In genomic region chr7:138449580-138449979, GRCh38 we compare ENCODE assay signal across 9 cellular contexts. TPM values are rescaled to one million over a fixed set of nuclear protein-coding genes. Genes with fewer than 3 reads are reported as not detected.
DNase-seq lines count a peak whose midpoint lies in the region; ATAC-seq and TF ChIP-seq lines count a peak whose summit lies in the region.
"Had no signal": no experiment of that assay in that cellular context is flagged by ENCODE, and none has a peak within 500 bp of the region (broad histone marks: within the 10 kb centered on the region; RNA-seq: fewer than 3 reads in every experiment).

No MANE protein-coding gene starts in this region.

- no peak for ATAC-seq in naive thymus-derived CD4-positive, alpha-beta T cell
- ATAC-seq in left ventricle myocardium superior: no peak
- no peak for ATAC-seq in GM18517 (IDR thresholded peaks at IDR 0.05; ENCODE audit: unreplicated experiment)

- no peak for TF ChIP-seq POLR2A in tibial nerve (IDR thresholded peaks at IDR 0.05)

- no peak overlapping the region for H2AK5ac ChIP-seq in mesenchymal stem cell (ENCODE audit: low read length, severe bottlenecking)

- no peak overlapping the region for H4K8ac ChIP-seq in mesenchymal stem cell (ENCODE audit: low read length)

- H2AFZ ChIP-seq in mesenchymal stem cell (ENCODE audit: low read depth, low read length): no peak overlapping the region

- H3K4ac ChIP-seq in mesenchymal stem cell (ENCODE audit: low read depth in 1 of 2, low read length in 2 of 2): no peak overlapping the region

- no peaks in the 10 kb centered on the region for H3K27me3 ChIP-seq in naive thymus-derived CD4-positive, alpha-beta T cell (ENCODE audit: control insufficient read depth in 2 of 2, insufficient read depth in 2 of 2, low read length in 2 of 2)
- H3K27me3 ChIP-seq in tibial nerve (no peaks in the 10 kb centered on the region), mesenchymal stem cell (ENCODE audit: control insufficient read depth in 1 of 2, insufficient read depth in 1 of 2, low read length in 2 of 2) (no peaks in the 10 kb centered on the region)

- H3K9me3 Mint-ChIP-seq in CD14-positive monocyte: peaks cover 0 to 16% (median 9%) of the 10 kb centered on the region in 7 donors
- H3K9me3 Mint-ChIP-seq in naive thymus-derived CD4-positive, alpha-beta T cell: no peaks in the 10 kb centered on the region
- H3K9me3 Mint-ChIP-seq: stimulated activated naive CD8-positive, alpha-beta T cell treated with anti-CD3 and anti-CD28 coated beads, Interleukin-15, Interleukin-2, amounts not matched to agents 100 ng/mL and 50 ng/mL, for 24 hours had no signal

- H3K27me3 Mint-ChIP-seq in CD14-positive monocyte (ENCODE audit: low read depth in 3 of 3): peaks cover 0 to 2% (median 0%) of the 10 kb centered on the region in 3 donors
- peaks cover 0 to 3% (median 0%) of the 10 kb centered on the region in 5 donors for H3K27me3 Mint-ChIP-seq in naive thymus-derived CD4-positive, alpha-beta T cell

- POLR2A ChIA-PET in naive thymus-derived CD4-positive, alpha-beta T cell (lab: Charles Lee): no interaction called here

- H3K18ac ChIP-seq in mesenchymal stem cell (ENCODE audit: low read depth in 1 of 2, low read length in 2 of 2): no peak overlapping the region

- intact Hi-C loops in CD14-positive monocyte (cut with micrococcal nuclease): no loop called here
- intact Hi-C loops in naive thymus-derived CD4-positive, alpha-beta T cell (cut with micrococcal nuclease): loop anchor here (1.0 kb wide), 2 partner anchors 289 to 417 kb away; no protein-coding TSS in a partner anchor
- intact Hi-C loops in left ventricle myocardium superior (cut with micrococcal nuclease): no loop called here

- H3K23ac ChIP-seq in mesenchymal stem cell (ENCODE audit: low read length in 2 of 2): no peak overlapping the region

- peak overlapping the region in 1 of 7 donors; percentile 9 for H3K27ac Mint-ChIP-seq in CD14-positive monocyte
- H3K27ac Mint-ChIP-seq in naive thymus-derived CD4-positive, alpha-beta T cell: no peak overlapping the region
- H3K27ac Mint-ChIP-seq: stimulated activated naive CD8-positive, alpha-beta T cell treated with anti-CD3 and anti-CD28 coated beads, Interleukin-15, Interleukin-2, amounts not matched to agents 100 ng/mL and 50 ng/mL, for 24 hours had no signal

- H2BK5ac ChIP-seq in mesenchymal stem cell (ENCODE audit: low read depth, low read length, poor library complexity, severe bottlenecking): no peak overlapping the region

- DNase-seq in CD14-positive monocyte (ENCODE audit: low spot score) (no peak), activated T-cell treated with anti-CD3 and anti-CD28 coated beads for 48 hours (ENCODE audit: low read depth) (peak; percentile 18), tibial nerve (ENCODE audit: low spot score in 2 of 2) (no peak), mesenchymal stem cell (no peak), left ventricle myocardium superior (no peak)
- peak; percentile 50 for DNase-seq in Jurkat, Clone E6-1 (ENCODE audit: low read depth, low spot score)
- peak in 7 of 9 donors; percentile 8 to 37 (median 18) for DNase-seq in naive thymus-derived CD4-positive, alpha-beta T cell

- no peaks in the 10 kb centered on the region for H3K36me3 ChIP-seq in naive thymus-derived CD4-positive, alpha-beta T cell (ENCODE audit: control insufficient read depth in 2 of 3, insufficient read depth in 3 of 3, low read length in 3 of 3)
- no peaks in the 10 kb centered on the region for H3K36me3 ChIP-seq in tibial nerve
- H3K36me3 ChIP-seq in mesenchymal stem cell (ENCODE audit: control insufficient read depth in 1 of 2, insufficient read depth in 2 of 2, low read depth in 1 of 2, low read length in 2 of 2): no peaks in the 10 kb centered on the region

- no peak overlapping the region for H3K4me2 ChIP-seq in mesenchymal stem cell (ENCODE audit: low read length, poor library complexity, severe bottlenecking)

- H3K79me1 ChIP-seq in mesenchymal stem cell (replicated peaks; ENCODE audit: low read length, poor library complexity, severe bottlenecking): no peaks in the 10 kb centered on the region

- no peaks in the 10 kb centered on the region for H3K4me1 ChIP-seq in naive thymus-derived CD4-positive, alpha-beta T cell (ENCODE audit: control insufficient read depth in 2 of 2, insufficient read depth in 2 of 2, low read length in 2 of 2)
- H3K4me1 ChIP-seq in tibial nerve (no peaks in the 10 kb centered on the region), mesenchymal stem cell (ENCODE audit: control insufficient read depth, insufficient read depth, low read depth, low read length) (no peaks in the 10 kb centered on the region)

- no peak for TF ChIP-seq EP300 in tibial nerve (IDR thresholded peaks at IDR 0.05)

- H3K9ac ChIP-seq in mesenchymal stem cell (ENCODE audit: low read length): no peak overlapping the region

- CTCF ChIA-PET in naive thymus-derived CD4-positive, alpha-beta T cell (lab: Charles Lee): interaction anchor here (1.3 kb wide), 1 partner anchor 289 kb away, joined by 7 read pairs; no protein-coding TSS in a partner anchor

- no peaks in the 10 kb centered on the region for H3K36me3 Mint-ChIP-seq in CD14-positive monocyte
- H3K36me3 Mint-ChIP-seq in naive thymus-derived CD4-positive, alpha-beta T cell: no peaks in the 10 kb centered on the region

- 83 to 85% methylated on average over 6 of the region's 6 CpGs for WGBS in tibial nerve, 2 donors
- 93% methylated on average over 4 of the region's 6 CpGs for WGBS in mesenchymal stem cell

- no peaks in the 10 kb centered on the region for H3K9me3 ChIP-seq in naive thymus-derived CD4-positive, alpha-beta T cell (ENCODE audit: control insufficient read depth in 2 of 3, low read length in 3 of 3)
- H3K9me3 ChIP-seq in tibial nerve (no peaks in the 10 kb centered on the region), mesenchymal stem cell (ENCODE audit: control insufficient read depth, low read length) (no peaks in the 10 kb centered on the region)

- H4K91ac ChIP-seq in mesenchymal stem cell (ENCODE audit: low read length): no peak overlapping the region

- no peak overlapping the region for H2BK120ac ChIP-seq in mesenchymal stem cell (ENCODE audit: low read depth, low read length)

- peak; percentile 29 for TF ChIP-seq CTCF in CD14-positive monocyte (IDR thresholded peaks at IDR 0.05)
- TF ChIP-seq CTCF in tibial nerve (IDR thresholded peaks at IDR 0.05): no peak

- H3K4me3 ChIP-seq in Jurkat, Clone E6-1 (ENCODE audit: low read length): no peak overlapping the region
- H3K4me3 ChIP-seq in naive thymus-derived CD4-positive, alpha-beta T cell (ENCODE audit: low read length): no peak overlapping the region
- H3K4me3 ChIP-seq in tibial nerve (no peak overlapping the region), mesenchymal stem cell (ENCODE audit: insufficient read depth in 1 of 2, low read depth in 1 of 2, low read length in 2 of 2) (no peak overlapping the region)

- H3K27ac ChIP-seq in naive thymus-derived CD4-positive, alpha-beta T cell (ENCODE audit: low read depth, low read length): no peak overlapping the region
- H3K27ac ChIP-seq in tibial nerve (no peak overlapping the region), mesenchymal stem cell (ENCODE audit: low read length, poor library complexity, severe bottlenecking) (no peak overlapping the region)

- H2BK12ac ChIP-seq in mesenchymal stem cell (ENCODE audit: low read length in 2 of 2): no peak overlapping the region

- H3K14ac ChIP-seq in mesenchymal stem cell (ENCODE audit: low read length in 2 of 2): no peak overlapping the region

- no peak overlapping the region for H2BK15ac ChIP-seq in mesenchymal stem cell (ENCODE audit: low read depth, poor library complexity, severe bottlenecking)

- H3K4me3 Mint-ChIP-seq in CD14-positive monocyte: no peak overlapping the region
- H3K4me3 Mint-ChIP-seq in naive thymus-derived CD4-positive, alpha-beta T cell: no peak overlapping the region
- H3K4me3 Mint-ChIP-seq: stimulated activated naive CD8-positive, alpha-beta T cell treated with anti-CD3 and anti-CD28 coated beads, Interleukin-15, Interleukin-2, amounts not matched to agents 100 ng/mL and 50 ng/mL, for 24 hours had no signal

- H3K4me1 Mint-ChIP-seq in CD14-positive monocyte: no peaks in the 10 kb centered on the region
- no peaks in the 10 kb centered on the region for H3K4me1 Mint-ChIP-seq in naive thymus-derived CD4-positive, alpha-beta T cell

RNA-seq across cellular contexts. Expression of gene TRIM24, which starts 10.5 kb away (rescaled TPM):
- polyA plus RNA-seq in CD14-positive monocyte: 1 to 10 TPM; 3.5 to 6.0 TPM
- 20.3 TPM for polyA plus RNA-seq in Jurkat, Clone E6-1 (2012; ENCODE audit: insufficient read depth, insufficient read length)
- 10 to 100 TPM; 16.9 to 19.3 (median 18.7) TPM for total RNA-seq in naive thymus-derived CD4-positive, alpha-beta T cell
- 10 to 100 TPM in 1 of 2 donors, 1 to 10 TPM in 1; 8.1 to 11.0 TPM for polyA plus RNA-seq in naive thymus-derived CD4-positive, alpha-beta T cell
- 10 to 100 TPM; 15.9 to 20.5 (median 17.7) TPM for total RNA-seq in tibial nerve
- 14.3 TPM for polyA plus RNA-seq in mesenchymal stem cell (2013, experiment 1 of 2)
- polyA plus RNA-seq in mesenchymal stem cell (2013, experiment 2 of 2): 14.5 TPM
- total RNA-seq in left ventricle myocardium superior: 18.8 TPM

Comparison
In these comparisons a context has a peak if more than half of its experiments do, and no peak if none do; other contexts are left out.
1. DNase-seq: peak in Jurkat, Clone E6-1 (single experiment), activated T-cell treated with anti-CD3 and anti-CD28 coated beads for 48 hours (single experiment) and naive thymus-derived CD4-positive, alpha-beta T cell (7 of 9); none in CD14-positive monocyte (single experiment), tibial nerve (0 of 2), mesenchymal stem cell (single experiment) and left ventricle myocardium superior (single experiment).
2. intact Hi-C loops: an anchor here in naive thymus-derived CD4-positive, alpha-beta T cell (1.0 kb wide); none called in CD14-positive monocyte and left ventricle myocardium superior.